24 cellular contexts compared by ENCODE assay signal in genomic region chr6:51953246-51953645, GRCh38.
"Had no signal": no experiment of that assay in that cellular context is flagged by ENCODE, and none has a peak within 500 bp of the region (broad histone marks: within the 10 kb centered on the region; RNA-seq: fewer than 3 reads in every experiment).

No MANE protein-coding gene starts in this region.

- H3K4me3 ChIP-seq: colonic mucosa, gastrocnemius medialis, heart left ventricle, hepatocyte, left lung, lower lobe of right lung, mucosa of descending colon had no signal

- ATAC-seq: effector memory CD8-positive, alpha-beta T cell; esophagus mucosa; foreskin keratinocyte; gastrocnemius medialis; heart left ventricle; left cardiac atrium; left lung; left ventricle myocardium superior; lower lobe of right lung; mucosa of descending colon had no signal

- H3K9me3 ChIP-seq: colonic mucosa, gastrocnemius medialis, heart left ventricle, left lung, lower lobe of right lung, mucosa of descending colon had no signal

- DNase-seq: colonic mucosa; cortex of kidney; effector CD8-positive, alpha-beta T cell; effector memory CD8-positive, alpha-beta T cell; endodermal cell; erythroblast; foreskin keratinocyte; gastrocnemius medialis; heart left ventricle; hypothalamus; immature natural killer cell; islet precursor cell; kidney; kidney glomerular epithelial cell; left cardiac atrium; left lung; left ventricle myocardium superior; lower lobe of right lung; mesenchymal stem cell; mucosa of descending colon; naive B cell had no signal

- H3K36me3 ChIP-seq: colonic mucosa, gastrocnemius medialis, heart left ventricle, left lung, lower lobe of right lung had no signal

- H3K27ac ChIP-seq: colonic mucosa, epithelial cell of prostate, foreskin keratinocyte, gastrocnemius medialis, heart left ventricle, hepatocyte, left lung, lower lobe of right lung had no signal

- H3K27me3 ChIP-seq: colonic mucosa, gastrocnemius medialis, hepatocyte, left lung had no signal

- H3K4me1 ChIP-seq: colonic mucosa, foreskin keratinocyte, gastrocnemius medialis, heart left ventricle, left lung, lower lobe of right lung had no signal
